In genomic region chr1:210882414-210883221, GRCh38 we compare ENCODE assay signal across 15 cellular contexts.
DNase-seq lines count a peak whose midpoint lies in the region; ATAC-seq, FAIRE-seq and TF ChIP-seq lines count a peak whose summit lies in the region.
"Had no signal": no experiment of that assay in that cellular context is flagged by ENCODE, and none has a peak within 500 bp of the region (broad histone marks: within the 10 kb centered on the region; RNA-seq: fewer than 3 reads in every experiment).

No MANE protein-coding gene starts in this region.

- H3K4me2 ChIP-seq in osteoblast (ENCODE audit: insufficient read depth, low read length) = peak overlapping the region; percentile 70

- ATAC-seq in HG03280 (IDR thresholded peaks at IDR 0.05; ENCODE audit: unreplicated experiment) = no peak
- ATAC-seq: K562, Panc1 had no signal

- peaks cover 17% of the 10 kb centered on the region for H3K9me3 Mint-ChIP-seq in chondrocyte (ENCODE audit: low read depth)
- peaks cover 13% of the 10 kb centered on the region for H3K9me3 Mint-ChIP-seq in mesothelial cell of epicardium

- TF ChIP-seq CTCF in chondrocyte (IDR thresholded peaks at IDR 0.05) = peak; percentile 33
- no peak for TF ChIP-seq CTCF in osteoblast (IDR thresholded peaks at IDR 0.05; ENCODE audit: extremely low read depth, low read depth, low read length)
- no peak for TF ChIP-seq CTCF in mesothelial cell of epicardium (IDR thresholded peaks at IDR 0.05; ENCODE audit: unreplicated experiment)

- TF ChIP-seq POLR2A in GM12892 (IDR thresholded peaks at IDR 0.05; ENCODE audit: low read depth, low read length) = no peak

- H3K9me3 ChIP-seq in osteoblast (ENCODE audit: low read depth, low read length) = no peaks in the 10 kb centered on the region
- H3K9me3 ChIP-seq: uterus had no signal

- no peaks in the 10 kb centered on the region for H3K79me2 ChIP-seq in osteoblast (ENCODE audit: insufficient read depth, low read length)

- H3K27ac Mint-ChIP-seq in chondrocyte (ENCODE audit: unreplicated experiment) = peak overlapping the region; percentile 95
- no peak overlapping the region for H3K27ac Mint-ChIP-seq in mesothelial cell of epicardium
- H3K27ac Mint-ChIP-seq: memory B cell had no signal

- peak overlapping the region; percentile 87 for H3K27ac ChIP-seq in osteoblast (ENCODE audit: low read depth, low read length)
- H3K27ac ChIP-seq: uterus had no signal

- no peaks in the 10 kb centered on the region for H4K20me1 ChIP-seq in osteoblast (ENCODE audit: insufficient read depth, low read length)

- peaks cover 22% of the 10 kb centered on the region for H3K4me1 ChIP-seq in osteoblast (ENCODE audit: insufficient read depth, low read length)
- H3K4me1 ChIP-seq: uterus had no signal

- H3K36me3 ChIP-seq in osteoblast (ENCODE audit: insufficient read depth, low read length) = no peaks in the 10 kb centered on the region
- H3K36me3 ChIP-seq: uterus had no signal

- peak overlapping the region; percentile 20 for H2AFZ ChIP-seq in osteoblast (ENCODE audit: low read length)

- H3K4me3 Mint-ChIP-seq in chondrocyte (ENCODE audit: unreplicated experiment) (peak overlapping the region; percentile 63), mesothelial cell of epicardium (no peak overlapping the region)
- H3K4me3 Mint-ChIP-seq: memory B cell had no signal

- H3K4me3 ChIP-seq in osteoblast (ENCODE audit: insufficient read depth, low read length) = peak overlapping the region; percentile 41
- H3K4me3 ChIP-seq: K562, uterus had no signal

- no peaks in the 10 kb centered on the region for H3K27me3 ChIP-seq in osteoblast (ENCODE audit: insufficient read depth, low read length)
- H3K27me3 ChIP-seq: uterus had no signal

- no peak for FAIRE-seq in GM12892 (lab: Jason Lieb, UNC)
- FAIRE-seq: K562 had no signal

- H3K4me1 Mint-ChIP-seq in chondrocyte (ENCODE audit: low read depth) = peaks cover 30% of the 10 kb centered on the region
- no peaks in the 10 kb centered on the region for H3K4me1 Mint-ChIP-seq in mesothelial cell of epicardium
- H3K4me1 Mint-ChIP-seq: memory B cell had no signal

- peaks cover 7% of the 10 kb centered on the region for H3K36me3 Mint-ChIP-seq in chondrocyte (ENCODE audit: low read depth)
- no peaks in the 10 kb centered on the region for H3K36me3 Mint-ChIP-seq in mesothelial cell of epicardium
- H3K36me3 Mint-ChIP-seq: memory B cell had no signal

- peak; percentile 70 for DNase-seq in EH (ENCODE audit: low read depth)
- peak; percentile 94 for DNase-seq in M059J (ENCODE audit: low read depth)
- DNase-seq in chondrocyte (ENCODE audit: low spot score) = no peak
- peak; percentile 52 for DNase-seq in osteoblast (ENCODE audit: insufficient read length, low spot score, missing footprints)
- DNase-seq in mesothelial cell of epicardium (ENCODE audit: low spot score in 2 of 2, unreplicated experiment in 2 of 2) = no peak
- DNase-seq in GM12892 (ENCODE audit: insufficient read length) = no peak
- no peak for DNase-seq in NAMALWA (ENCODE audit: low spot score)
- DNase-seq: activated effector memory CD4-positive, alpha-beta T cell treated with anti-CD3 and anti-CD28 coated beads, Interleukin-2, amount 50 U/mL, for 16 hours; NCI-H2171 treated with DMSO at 0.1 percent for 48 hours; retina; uterus had no signal

- H3K27me3 Mint-ChIP-seq in chondrocyte (ENCODE audit: low read depth) (no peaks in the 10 kb centered on the region), mesothelial cell of epicardium (ENCODE audit: low read depth) (peaks cover 12% of the 10 kb centered on the region)

Comparison
In these comparisons a context has a peak if more than half of its experiments do, and no peak if none do; other contexts are left out.
1. DNase-seq: peak in EH (single experiment), M059J (single experiment) and osteoblast (single experiment); none in chondrocyte (single experiment), mesothelial cell of epicardium (0 of 2), GM12892 (single experiment) and NAMALWA (single experiment).